ENCODE assay signal across 25 cellular contexts in genomic region chr21:34190576-34191301, GRCh38.
DNase-seq lines count a peak whose midpoint lies in the region; ATAC-seq and TF ChIP-seq lines count a peak whose summit lies in the region.
"Had no signal": no experiment of that assay in that cellular context is flagged by ENCODE, and none has a peak within 500 bp of the region (broad histone marks: within the 10 kb centered on the region; RNA-seq: fewer than 3 reads in every experiment).

No MANE protein-coding gene starts in this region.

- H3K27ac ChIP-seq in CD4-positive, CD25-positive, alpha-beta regulatory T cell (ENCODE audit: insufficient read depth, low read length, poor library complexity, severe bottlenecking) = no peak overlapping the region
- peak overlapping the region; percentile 9 for H3K27ac ChIP-seq in CD8-positive, alpha-beta memory T cell (ENCODE audit: low read depth, low read length)
- H3K27ac ChIP-seq in hepatocyte (peak overlapping the region; percentile 60), upper lobe of left lung (no peak overlapping the region)
- H3K27ac ChIP-seq: heart right ventricle, KMS-11, prostate gland, testis had no signal

- H3K4me3 Mint-ChIP-seq in CD4-positive, CD25-positive, alpha-beta regulatory T cell = no peak overlapping the region
- no peak overlapping the region for H3K4me3 Mint-ChIP-seq in CD8-positive, alpha-beta memory T cell
- H3K4me3 Mint-ChIP-seq in WTC11 = no peak overlapping the region
- no peak overlapping the region for H3K4me3 Mint-ChIP-seq in naive thymus-derived CD8-positive, alpha-beta T cell
- H3K4me3 Mint-ChIP-seq: central memory CD8-positive, alpha-beta T cell; immature natural killer cell; nephron progenitor cell; T-cell had no signal

- POLR2A ChIA-PET in CD8-positive, alpha-beta memory T cell (lab: Charles Lee) = no interaction called here
- POLR2A ChIA-PET in WTC11 (lab: Charles Lee) = no interaction called here
- POLR2A ChIA-PET in naive thymus-derived CD8-positive, alpha-beta T cell (lab: Charles Lee) = no interaction called here

- ATAC-seq in CD4-positive, CD25-positive, alpha-beta regulatory T cell (ENCODE audit: low read depth in 2 of 2) = no peak
- no peak for ATAC-seq in WTC11
- ATAC-seq in naive thymus-derived CD8-positive, alpha-beta T cell = no peak
- ATAC-seq in upper lobe of left lung (ENCODE audit: low FRiP score in 2 of 2) = no peak
- ATAC-seq: heart right ventricle, left lung, T-cell had no signal

- no peaks in the 10 kb centered on the region for H3K9me3 ChIP-seq in CD4-positive, CD25-positive, alpha-beta regulatory T cell (ENCODE audit: control insufficient read depth in 2 of 2, low read length in 2 of 2)
- no peaks in the 10 kb centered on the region for H3K9me3 ChIP-seq in CD8-positive, alpha-beta memory T cell (ENCODE audit: low read length)
- no peaks in the 10 kb centered on the region for H3K9me3 ChIP-seq in hepatocyte (ENCODE audit: low read depth)
- no peaks in the 10 kb centered on the region for H3K9me3 ChIP-seq in upper lobe of left lung
- H3K9me3 ChIP-seq: heart right ventricle, prostate gland, testis had no signal

- TF ChIP-seq CTCF in WTC11 (IDR thresholded peaks at IDR 0.05) (no peak), hepatocyte (IDR thresholded peaks at IDR 0.05; ENCODE audit: poor library complexity) (no peak), upper lobe of left lung (IDR thresholded peaks at IDR 0.05) (no peak)

- no peak overlapping the region for H3K4me3 ChIP-seq in CD4-positive, CD25-positive, alpha-beta regulatory T cell (ENCODE audit: low read depth, low read length)
- H3K4me3 ChIP-seq in CD8-positive, alpha-beta memory T cell (ENCODE audit: low read length) = no peak overlapping the region
- H3K4me3 ChIP-seq in hepatocyte = no peak overlapping the region
- H3K4me3 ChIP-seq in upper lobe of left lung = no peak overlapping the region
- H3K4me3 ChIP-seq: heart right ventricle, left lung, prostate gland, testis had no signal

- 44% methylated on average over 7 of the region's 7 CpGs for WGBS in hepatocyte (ENCODE audit: low lambda C conversion rate, missing lambda C conversion rate)
- WGBS in upper lobe of left lung, 2 donors = 61 to 65% methylated on average over 7 of the region's 7 CpGs

- H4K20me1 ChIP-seq in hepatocyte (ENCODE audit: insufficient read depth, poor library complexity, severe bottlenecking) = no peaks in the 10 kb centered on the region

- no peak for TF ChIP-seq POLR2A in upper lobe of left lung (IDR thresholded peaks at IDR 0.05)

- CTCF ChIA-PET in CD8-positive, alpha-beta memory T cell (lab: Charles Lee) = no interaction called here
- CTCF ChIA-PET in WTC11 (lab: Charles Lee) = no interaction called here

- peak overlapping the region in 2 of 3 donors; percentile 33 to 72 for H3K27ac Mint-ChIP-seq in CD4-positive, CD25-positive, alpha-beta regulatory T cell
- H3K27ac Mint-ChIP-seq in CD8-positive, alpha-beta memory T cell = peak overlapping the region in 2 of 8 donors; percentile 12 to 52
- no peak overlapping the region for H3K27ac Mint-ChIP-seq in WTC11
- peak overlapping the region in 5 of 10 donors; percentile 8 to 42 (median 13) for H3K27ac Mint-ChIP-seq in naive thymus-derived CD8-positive, alpha-beta T cell
- H3K27ac Mint-ChIP-seq: nephron progenitor cell, T-cell had no signal

- DNase-seq in CD4-positive, CD25-positive, alpha-beta regulatory T cell = no peak
- no peak for DNase-seq in CD8-positive, alpha-beta memory T cell
- DNase-seq in WTC11 (ENCODE audit: low spot score) (no peak), hepatocyte (ENCODE audit: low spot score) (peak; percentile 42), SIG-M5 (lab: John Stamatoyannopoulos, UW) (no peak), upper lobe of left lung (no peak)
- no peak for DNase-seq in naive thymus-derived CD8-positive, alpha-beta T cell
- DNase-seq: activated naive CD4-positive, alpha-beta T cell treated with Interleukin-2 at 50 U/mL for 16 hours; activated T-cell treated with anti-CD3 and anti-CD28 coated beads for 4 hours; DMS53; foreskin fibroblast; GF-D8; HCEC 1CT; heart right ventricle; immature natural killer cell; left lung; midbrain; NCI-H774; nephron progenitor cell; stimulated activated CD4-positive, alpha-beta T cell treated with anti-CD3 and anti-CD28 coated beads, Interleukin-1b, Interleukin-23, amount 100 ng/mL, for 48 hours; T-cell; testis had no signal

- peaks cover 0 to 25% (median 6%) of the 10 kb centered on the region in 4 donors for H3K4me1 Mint-ChIP-seq in CD4-positive, CD25-positive, alpha-beta regulatory T cell
- H3K4me1 Mint-ChIP-seq in CD8-positive, alpha-beta memory T cell = peaks cover 0 to 12% (median 7%) of the 10 kb centered on the region in 3 donors
- peaks cover 46% of the 10 kb centered on the region for H3K4me1 Mint-ChIP-seq in WTC11
- peaks cover 16 to 37% (median 23%) of the 10 kb centered on the region in 4 donors for H3K4me1 Mint-ChIP-seq in naive thymus-derived CD8-positive, alpha-beta T cell

- no peaks in the 10 kb centered on the region for H3K27me3 ChIP-seq in CD4-positive, CD25-positive, alpha-beta regulatory T cell (ENCODE audit: control insufficient read depth, insufficient read depth, low read length)
- no peaks in the 10 kb centered on the region for H3K27me3 ChIP-seq in CD8-positive, alpha-beta memory T cell (ENCODE audit: insufficient read depth, low read length, poor library complexity, severe bottlenecking)
- H3K27me3 ChIP-seq in hepatocyte (no peaks in the 10 kb centered on the region), upper lobe of left lung (no peaks in the 10 kb centered on the region)
- H3K27me3 ChIP-seq: heart right ventricle, left lung, testis had no signal

- no peaks in the 10 kb centered on the region for H3K79me2 ChIP-seq in hepatocyte

- peaks cover 3% of the 10 kb centered on the region for H3K36me3 Mint-ChIP-seq in CD4-positive, CD25-positive, alpha-beta regulatory T cell
- H3K36me3 Mint-ChIP-seq in CD8-positive, alpha-beta memory T cell = peaks cover 0 to 5% (median 3%) of the 10 kb centered on the region in 3 donors
- peaks cover 21% of the 10 kb centered on the region for H3K36me3 Mint-ChIP-seq in WTC11
- peaks cover 0 to 7% (median 5%) of the 10 kb centered on the region in 3 donors for H3K36me3 Mint-ChIP-seq in naive thymus-derived CD8-positive, alpha-beta T cell

- H2AFZ ChIP-seq in hepatocyte = no peak overlapping the region

- peak overlapping the region; percentile 54 for H3K4me2 ChIP-seq in hepatocyte
- H3K4me2 ChIP-seq: KMS-11 had no signal

- peaks cover 0 to 1% (median 0%) of the 10 kb centered on the region in 7 donors for H3K9me3 Mint-ChIP-seq in CD4-positive, CD25-positive, alpha-beta regulatory T cell
- peaks cover 0 to 2% (median 0%) of the 10 kb centered on the region in 5 donors for H3K9me3 Mint-ChIP-seq in CD8-positive, alpha-beta memory T cell
- H3K9me3 Mint-ChIP-seq in WTC11 = peaks cover 23% of the 10 kb centered on the region
- H3K9me3 Mint-ChIP-seq in naive thymus-derived CD8-positive, alpha-beta T cell = peaks cover 0 to 8% (median 0%) of the 10 kb centered on the region in 9 donors

- no peaks in the 10 kb centered on the region for H3K27me3 Mint-ChIP-seq in CD4-positive, CD25-positive, alpha-beta regulatory T cell
- no peaks in the 10 kb centered on the region for H3K27me3 Mint-ChIP-seq in CD8-positive, alpha-beta memory T cell
- H3K27me3 Mint-ChIP-seq in WTC11 (ENCODE audit: low read depth) = peaks cover 3% of the 10 kb centered on the region; the same call in 1 of the 2 replicates
- H3K27me3 Mint-ChIP-seq in naive thymus-derived CD8-positive, alpha-beta T cell = no peaks in the 10 kb centered on the region
- H3K27me3 Mint-ChIP-seq: central memory CD8-positive, alpha-beta T cell; T-cell had no signal

- TF ChIP-seq EP300 in upper lobe of left lung (IDR thresholded peaks at IDR 0.05) = no peak

- peaks cover 6% of the 10 kb centered on the region for H3K4me1 ChIP-seq in CD4-positive, CD25-positive, alpha-beta regulatory T cell (ENCODE audit: control insufficient read depth, insufficient read depth, low read length, poor library complexity, severe bottlenecking)
- peaks cover 10% of the 10 kb centered on the region for H3K4me1 ChIP-seq in CD8-positive, alpha-beta memory T cell (ENCODE audit: insufficient read depth, low read length)
- peaks cover 14% of the 10 kb centered on the region for H3K4me1 ChIP-seq in hepatocyte (ENCODE audit: insufficient read depth)
- H3K4me1 ChIP-seq in upper lobe of left lung = no peaks in the 10 kb centered on the region
- H3K4me1 ChIP-seq: left lung, prostate gland, testis had no signal

- H3K36me3 ChIP-seq in CD4-positive, CD25-positive, alpha-beta regulatory T cell (ENCODE audit: control insufficient read depth, insufficient read depth, low read length) = no peaks in the 10 kb centered on the region
- H3K36me3 ChIP-seq in CD8-positive, alpha-beta memory T cell (ENCODE audit: insufficient read depth, low read length) = no peaks in the 10 kb centered on the region
- H3K36me3 ChIP-seq in hepatocyte (replicated peaks; ENCODE audit: insufficient read depth, low read depth) = no peaks in the 10 kb centered on the region
- H3K36me3 ChIP-seq in upper lobe of left lung = no peaks in the 10 kb centered on the region
- H3K36me3 ChIP-seq: heart right ventricle, left lung, prostate gland had no signal

- H3K9me2 ChIP-seq in hepatocyte (replicated peaks; ENCODE audit: insufficient read depth) = no peaks in the 10 kb centered on the region

TF ChIP-seq in WTC11, 78 proteins besides CTCF, POLR2A, EP300 and RAD21:
- TF ChIP-seq MXD4 (CRISPR knock-in tag; IDR thresholded peaks at IDR 0.05; ENCODE audit: borderline replicate concordance) (no peak), ZNF317 (CRISPR knock-in tag; IDR thresholded peaks at IDR 0.05; ENCODE audit: borderline replicate concordance, low read depth) (peak; percentile 54; the same call in 1 of the 2 replicates)

Comparison
In these comparisons a context has a peak if more than half of its experiments do, and no peak if none do; other contexts are left out.
1. H3K27ac ChIP-seq: peak in CD8-positive, alpha-beta memory T cell (single experiment) and hepatocyte (single experiment); none in CD4-positive, CD25-positive, alpha-beta regulatory T cell (single experiment) and upper lobe of left lung (0 of 4).